In the genomic region with DNA sequence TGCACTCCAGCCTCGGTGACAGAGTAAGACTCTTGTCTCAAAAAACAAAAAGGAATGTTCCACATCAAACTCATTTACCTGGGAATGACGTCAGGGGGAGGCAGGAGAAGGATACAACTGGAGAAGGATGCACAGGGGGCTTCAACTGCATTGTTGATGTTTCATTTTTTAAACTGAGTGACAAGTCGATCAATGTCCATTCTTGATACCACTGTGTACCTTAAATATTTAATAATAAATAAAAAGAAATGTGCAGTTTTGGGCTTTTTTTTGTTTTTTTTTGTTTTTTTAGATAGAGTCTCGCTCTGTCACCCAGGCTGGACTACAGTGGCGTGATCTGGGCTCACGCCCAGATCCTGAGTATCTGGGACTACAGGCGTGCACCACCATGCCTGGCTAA, we compare ENCODE assay signal across 1 cellular context.
TF ChIP-seq lines count a peak whose summit lies in the region.

No MANE protein-coding gene starts in this region.

TF ChIP-seq in GM23338, 12 proteins besides CTCF, POLR2A, EP300 and RAD21 (continued from another document):
- TF ChIP-seq, protein P1, sequence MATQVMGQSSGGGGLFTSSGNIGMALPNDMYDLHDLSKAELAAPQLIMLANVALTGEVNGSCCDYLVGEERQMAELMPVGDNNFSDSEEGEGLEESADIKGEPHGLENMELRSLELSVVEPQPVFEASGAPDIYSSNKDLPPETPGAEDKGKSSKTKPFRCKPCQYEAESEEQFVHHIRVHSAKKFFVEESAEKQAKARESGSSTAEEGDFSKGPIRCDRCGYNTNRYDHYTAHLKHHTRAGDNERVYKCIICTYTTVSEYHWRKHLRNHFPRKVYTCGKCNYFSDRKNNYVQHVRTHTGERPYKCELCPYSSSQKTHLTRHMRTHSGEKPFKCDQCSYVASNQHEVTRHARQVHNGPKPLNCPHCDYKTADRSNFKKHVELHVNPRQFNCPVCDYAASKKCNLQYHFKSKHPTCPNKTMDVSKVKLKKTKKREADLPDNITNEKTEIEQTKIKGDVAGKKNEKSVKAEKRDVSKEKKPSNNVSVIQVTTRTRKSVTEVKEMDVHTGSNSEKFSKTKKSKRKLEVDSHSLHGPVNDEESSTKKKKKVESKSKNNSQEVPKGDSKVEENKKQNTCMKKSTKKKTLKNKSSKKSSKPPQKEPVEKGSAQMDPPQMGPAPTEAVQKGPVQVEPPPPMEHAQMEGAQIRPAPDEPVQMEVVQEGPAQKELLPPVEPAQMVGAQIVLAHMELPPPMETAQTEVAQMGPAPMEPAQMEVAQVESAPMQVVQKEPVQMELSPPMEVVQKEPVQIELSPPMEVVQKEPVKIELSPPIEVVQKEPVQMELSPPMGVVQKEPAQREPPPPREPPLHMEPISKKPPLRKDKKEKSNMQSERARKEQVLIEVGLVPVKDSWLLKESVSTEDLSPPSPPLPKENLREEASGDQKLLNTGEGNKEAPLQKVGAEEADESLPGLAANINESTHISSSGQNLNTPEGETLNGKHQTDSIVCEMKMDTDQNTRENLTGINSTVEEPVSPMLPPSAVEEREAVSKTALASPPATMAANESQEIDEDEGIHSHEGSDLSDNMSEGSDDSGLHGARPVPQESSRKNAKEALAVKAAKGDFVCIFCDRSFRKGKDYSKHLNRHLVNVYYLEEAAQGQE (IDR thresholded peaks at IDR 0.05; ENCODE audit: unreplicated experiment) = no peak
- no peak for TF ChIP-seq STAT1 (IDR thresholded peaks at IDR 0.05; ENCODE audit: unreplicated experiment)
- TF ChIP-seq, protein P2, sequence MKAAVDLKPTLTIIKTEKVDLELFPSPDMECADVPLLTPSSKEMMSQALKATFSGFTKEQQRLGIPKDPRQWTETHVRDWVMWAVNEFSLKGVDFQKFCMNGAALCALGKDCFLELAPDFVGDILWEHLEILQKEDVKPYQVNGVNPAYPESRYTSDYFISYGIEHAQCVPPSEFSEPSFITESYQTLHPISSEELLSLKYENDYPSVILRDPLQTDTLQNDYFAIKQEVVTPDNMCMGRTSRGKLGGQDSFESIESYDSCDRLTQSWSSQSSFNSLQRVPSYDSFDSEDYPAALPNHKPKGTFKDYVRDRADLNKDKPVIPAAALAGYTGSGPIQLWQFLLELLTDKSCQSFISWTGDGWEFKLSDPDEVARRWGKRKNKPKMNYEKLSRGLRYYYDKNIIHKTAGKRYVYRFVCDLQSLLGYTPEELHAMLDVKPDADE (IDR thresholded peaks at IDR 0.05) = no peak
- TF ChIP-seq NANOG (IDR thresholded peaks at IDR 0.05; ENCODE audit: borderline replicate concordance) = no peak
- TF ChIP-seq CREB1 (CRISPR knock-in tag; IDR thresholded peaks at IDR 0.05; ENCODE audit: low read depth) = no peak
- TF ChIP-seq, protein P3, sequence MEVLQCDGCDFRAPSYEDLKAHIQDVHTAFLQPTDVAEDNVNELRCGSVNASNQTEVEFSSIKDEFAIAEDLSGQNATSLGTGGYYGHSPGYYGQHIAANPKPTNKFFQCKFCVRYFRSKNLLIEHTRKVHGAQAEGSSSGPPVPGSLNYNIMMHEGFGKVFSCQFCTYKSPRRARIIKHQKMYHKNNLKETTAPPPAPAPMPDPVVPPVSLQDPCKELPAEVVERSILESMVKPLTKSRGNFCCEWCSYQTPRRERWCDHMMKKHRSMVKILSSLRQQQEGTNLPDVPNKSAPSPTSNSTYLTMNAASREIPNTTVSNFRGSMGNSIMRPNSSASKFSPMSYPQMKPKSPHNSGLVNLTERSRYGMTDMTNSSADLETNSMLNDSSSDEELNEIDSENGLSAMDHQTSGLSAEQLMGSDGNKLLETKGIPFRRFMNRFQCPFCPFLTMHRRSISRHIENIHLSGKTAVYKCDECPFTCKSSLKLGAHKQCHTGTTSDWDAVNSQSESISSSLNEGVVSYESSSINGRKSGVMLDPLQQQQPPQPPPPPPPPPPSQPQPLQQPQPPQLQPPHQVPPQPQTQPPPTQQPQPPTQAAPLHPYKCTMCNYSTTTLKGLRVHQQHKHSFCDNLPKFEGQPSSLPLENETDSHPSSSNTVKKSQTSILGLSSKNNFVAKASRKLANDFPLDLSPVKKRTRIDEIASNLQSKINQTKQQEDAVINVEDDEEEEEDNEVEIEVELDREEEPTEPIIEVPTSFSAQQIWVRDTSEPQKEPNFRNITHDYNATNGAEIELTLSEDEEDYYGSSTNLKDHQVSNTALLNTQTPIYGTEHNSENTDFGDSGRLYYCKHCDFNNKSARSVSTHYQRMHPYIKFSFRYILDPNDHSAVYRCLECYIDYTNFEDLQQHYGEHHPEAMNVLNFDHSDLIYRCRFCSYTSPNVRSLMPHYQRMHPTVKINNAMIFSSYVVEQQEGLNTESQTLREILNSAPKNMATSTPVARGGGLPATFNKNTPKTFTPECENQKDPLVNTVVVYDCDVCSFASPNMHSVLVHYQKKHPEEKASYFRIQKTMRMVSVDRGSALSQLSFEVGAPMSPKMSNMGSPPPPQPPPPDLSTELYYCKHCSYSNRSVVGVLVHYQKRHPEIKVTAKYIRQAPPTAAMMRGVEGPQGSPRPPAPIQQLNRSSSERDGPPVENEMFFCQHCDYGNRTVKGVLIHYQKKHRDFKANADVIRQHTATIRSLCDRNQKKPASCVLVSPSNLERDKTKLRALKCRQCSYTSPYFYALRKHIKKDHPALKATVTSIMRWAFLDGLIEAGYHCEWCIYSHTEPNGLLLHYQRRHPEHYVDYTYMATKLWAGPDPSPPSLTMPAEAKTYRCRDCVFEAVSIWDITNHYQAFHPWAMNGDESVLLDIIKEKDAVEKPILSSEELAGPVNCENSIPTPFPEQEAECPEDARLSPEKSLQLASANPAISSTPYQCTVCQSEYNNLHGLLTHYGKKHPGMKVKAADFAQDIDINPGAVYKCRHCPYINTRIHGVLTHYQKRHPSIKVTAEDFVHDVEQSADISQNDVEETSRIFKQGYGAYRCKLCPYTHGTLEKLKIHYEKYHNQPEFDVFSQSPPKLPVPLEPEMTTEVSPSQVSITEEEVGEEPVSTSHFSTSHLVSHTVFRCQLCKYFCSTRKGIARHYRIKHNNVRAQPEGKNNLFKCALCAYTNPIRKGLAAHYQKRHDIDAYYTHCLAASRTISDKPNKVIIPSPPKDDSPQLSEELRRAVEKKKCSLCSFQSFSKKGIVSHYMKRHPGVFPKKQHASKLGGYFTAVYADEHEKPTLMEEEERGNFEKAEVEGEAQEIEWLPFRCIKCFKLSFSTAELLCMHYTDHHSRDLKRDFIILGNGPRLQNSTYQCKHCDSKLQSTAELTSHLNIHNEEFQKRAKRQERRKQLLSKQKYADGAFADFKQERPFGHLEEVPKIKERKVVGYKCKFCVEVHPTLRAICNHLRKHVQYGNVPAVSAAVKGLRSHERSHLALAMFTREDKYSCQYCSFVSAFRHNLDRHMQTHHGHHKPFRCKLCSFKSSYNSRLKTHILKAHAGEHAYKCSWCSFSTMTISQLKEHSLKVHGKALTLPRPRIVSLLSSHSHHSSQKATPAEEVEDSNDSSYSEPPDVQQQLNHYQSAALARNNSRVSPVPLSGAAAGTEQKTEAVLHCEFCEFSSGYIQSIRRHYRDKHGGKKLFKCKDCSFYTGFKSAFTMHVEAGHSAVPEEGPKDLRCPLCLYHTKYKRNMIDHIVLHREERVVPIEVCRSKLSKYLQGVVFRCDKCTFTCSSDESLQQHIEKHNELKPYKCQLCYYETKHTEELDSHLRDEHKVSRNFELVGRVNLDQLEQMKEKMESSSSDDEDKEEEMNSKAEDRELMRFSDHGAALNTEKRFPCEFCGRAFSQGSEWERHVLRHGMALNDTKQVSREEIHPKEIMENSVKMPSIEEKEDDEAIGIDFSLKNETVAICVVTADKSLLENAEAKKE (CRISPR knock-in tag; IDR thresholded peaks at IDR 0.05) = no peak
- no peak for TF ChIP-seq ZNF114 (CRISPR knock-in tag; IDR thresholded peaks at IDR 0.05)
- no peak for TF ChIP-seq EZH2 (IDR thresholded peaks at IDR 0.05; ENCODE audit: low read depth, unreplicated experiment)
